ENCODE assay signal across 10 cellular contexts in the genomic region with DNA sequence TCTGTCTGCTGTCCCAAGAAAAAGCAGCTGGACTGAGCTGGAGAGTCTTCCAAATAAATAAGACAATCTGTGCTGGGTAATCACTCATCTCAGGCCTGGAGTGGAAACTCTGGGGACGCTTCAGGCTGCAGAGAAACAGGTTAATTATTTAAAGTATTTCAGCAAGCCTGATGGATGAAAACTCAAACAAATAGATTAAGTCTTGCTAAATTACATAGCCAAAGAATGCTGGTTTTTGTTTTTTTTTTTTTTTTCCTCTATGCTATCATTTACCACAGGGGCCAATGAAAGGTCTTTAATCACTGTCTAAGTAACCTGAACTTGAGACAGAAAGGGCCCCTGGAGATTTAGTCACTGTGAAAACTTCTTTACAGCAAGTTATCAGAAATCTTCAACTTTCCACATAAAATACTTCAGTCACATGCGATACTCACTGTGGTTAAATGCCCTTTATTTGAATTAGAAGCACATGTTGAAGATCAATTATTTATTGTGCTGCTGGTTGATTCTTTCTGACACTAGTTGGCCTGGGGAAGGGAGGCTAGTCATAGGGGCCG. TPM values are rescaled to one million over a fixed set of nuclear protein-coding genes. Genes with fewer than 3 reads are reported as not detected.
A peak's percentile ranks its signal among the peaks of the same experiment; 100 is the strongest.
DNase-seq lines count a peak whose midpoint lies in the region; ATAC-seq lines count a peak whose summit lies in the region.
"Had no signal": no experiment of that assay in that cellular context is flagged by ENCODE, and none has a peak within 500 bp of the region (broad histone marks: within the 10 kb centered on the region; RNA-seq: fewer than 3 reads in every experiment).

No MANE protein-coding gene starts in this region.

- DNase-seq in COLO829 (ENCODE audit: low spot score) (peak; percentile 28), amniotic epithelial cell (ENCODE audit: low read depth) (peak; percentile 73), Right ventricle myocardium superior (no peak), sciatic nerve (ENCODE audit: low spot score) (no peak), AML-193 (lab: John Stamatoyannopoulos, UW) (no peak), mucosa of gallbladder (ENCODE audit: low spot score) (no peak), KBM-7 (no peak)
- DNase-seq: NCI-H748 treated with DMSO at 0.1 percent for 48 hours had no signal

- intact Hi-C loops in Right ventricle myocardium superior (cut with DNase I): no loop called here
- intact Hi-C loops in sciatic nerve (cut with DNase I): no loop called here

- ATAC-seq in Right ventricle myocardium superior (ENCODE audit: poor library complexity): peak; percentile 22
- peak; percentile 75 for ATAC-seq in sciatic nerve
- no peak for ATAC-seq in HG02840 (IDR thresholded peaks at IDR 0.05; ENCODE audit: low FRiP score, unreplicated experiment)

- in situ Hi-C loops in KBM-7 (cut with MboI; ENCODE audit: low pct_unique_long_range_greater_than_20kb, low sequenced_read_pairs): no loop called here

RNA-seq across cellular contexts. Expression of a gene that starts 30.9 kb away (rescaled TPM):
- total RNA-seq in Right ventricle myocardium superior (47.1 TPM), sciatic nerve (11.9 TPM), mucosa of gallbladder (2.5 TPM)
- total RNA-seq: activated naive CD4-positive, alpha-beta T cell treated with anti-CD3 and anti-CD28 coated beads for 36 hours had no signal

Comparison
In these comparisons a context has a peak if more than half of its experiments do, and no peak if none do; other contexts are left out.
1. DNase-seq: peak in COLO829 (single experiment) and amniotic epithelial cell (single experiment); none in Right ventricle myocardium superior (single experiment), sciatic nerve (single experiment), AML-193 (0 of 2), mucosa of gallbladder (single experiment) and KBM-7 (single experiment).